19 cellular contexts compared by ENCODE assay signal in the genomic region with DNA sequence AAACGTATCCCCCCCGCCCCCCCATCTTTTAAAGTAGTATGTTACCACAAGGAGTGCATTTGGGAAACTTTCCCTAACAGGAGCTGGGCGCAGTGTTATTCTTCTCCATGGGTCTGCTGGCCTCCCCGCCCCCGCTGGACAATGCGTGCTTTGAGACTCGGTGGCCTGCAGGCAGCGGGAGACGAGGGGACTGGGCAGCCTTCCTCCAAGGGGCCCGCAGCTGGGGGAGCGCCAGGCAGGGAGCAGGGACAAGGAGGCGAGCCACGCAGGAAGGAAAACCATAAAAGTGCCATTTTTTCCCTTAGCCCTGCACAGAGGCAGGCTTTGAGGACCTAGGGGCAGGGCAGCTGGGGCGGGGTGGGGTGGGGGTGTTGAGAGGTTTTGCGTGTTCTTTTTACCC. TPM values are rescaled to one million over a fixed set of nuclear protein-coding genes. Genes with fewer than 3 reads are reported as not detected.
DNase-seq lines count a peak whose midpoint lies in the region; ATAC-seq and TF ChIP-seq lines count a peak whose summit lies in the region.
"Had no signal": no experiment of that assay in that cellular context is flagged by ENCODE, and none has a peak within 500 bp of the region (broad histone marks: within the 10 kb centered on the region; RNA-seq: fewer than 3 reads in every experiment).

No MANE protein-coding gene starts in this region.

- peak overlapping the region; percentile 61 for H3K4me3 ChIP-seq in GM23338
- H3K4me3 ChIP-seq in iPS-18a (ENCODE audit: low read length): peak overlapping the region; percentile 72
- H3K4me3 ChIP-seq: colonic mucosa had no signal

- peaks cover 11% of the 10 kb centered on the region for H3K79me2 ChIP-seq in GM23338 (replicated peaks; ENCODE audit: insufficient read depth)

- H3K9ac ChIP-seq in iPS-18a (ENCODE audit: low read length): no peak overlapping the region

- H3K36me3 Mint-ChIP-seq in GM23338 (ENCODE audit: low read depth): peaks cover 7% of the 10 kb centered on the region; the same call in 1 of the 3 replicates
- peaks cover 2% of the 10 kb centered on the region for H3K36me3 Mint-ChIP-seq in activated T-cell treated with anti-CD3 and anti-CD28 coated beads, Interleukin-2, amount 50 U/mL, for 4 hours (ENCODE audit: insufficient read depth)
- H3K36me3 Mint-ChIP-seq: mesothelial cell of epicardium had no signal

- H3F3A ChIP-seq in GM23338 (replicated peaks; ENCODE audit: low read depth): peaks cover 8% of the 10 kb centered on the region

- peaks cover 70% of the 10 kb centered on the region for H3K27me3 Mint-ChIP-seq in GM23338 (ENCODE audit: insufficient read depth, low read depth, poor library complexity)
- peaks cover 96% of the 10 kb centered on the region for H3K27me3 Mint-ChIP-seq in activated T-cell treated with anti-CD3 and anti-CD28 coated beads, Interleukin-2, amount 50 U/mL, for 4 hours (ENCODE audit: low read depth)

- H3K4me1 Mint-ChIP-seq in GM23338: peaks cover 86% of the 10 kb centered on the region
- H3K4me1 Mint-ChIP-seq in activated T-cell treated with anti-CD3 and anti-CD28 coated beads, Interleukin-2, amount 50 U/mL, for 4 hours (ENCODE audit: low read depth): peaks cover 6% of the 10 kb centered on the region

- H3K27me3 ChIP-seq in GM23338 (ENCODE audit: insufficient read depth) (peaks cover 80% of the 10 kb centered on the region), iPS-18a (ENCODE audit: control insufficient read depth, insufficient read depth, low read length) (peaks cover 46% of the 10 kb centered on the region)

- no peak overlapping the region for H3K27ac ChIP-seq in GM23338 (ENCODE audit: low read depth)
- peak overlapping the region; percentile 96 for H3K27ac ChIP-seq in caudate nucleus (ENCODE audit: low read depth, low read length)
- H3K27ac ChIP-seq in iPS-18a (ENCODE audit: low read length): no peak overlapping the region
- H3K27ac ChIP-seq: ascending aorta, colonic mucosa, gastrocnemius medialis, neutrophil had no signal

- no peaks in the 10 kb centered on the region for H3K36me3 ChIP-seq in GM23338 (ENCODE audit: insufficient read depth)
- H3K36me3 ChIP-seq in iPS-18a (ENCODE audit: control insufficient read depth, low read depth, low read length): no peaks in the 10 kb centered on the region
- H3K36me3 ChIP-seq: ascending aorta, colonic mucosa, gastrocnemius medialis, neutrophil had no signal

- H3K9me3 ChIP-seq in iPS-18a (ENCODE audit: control insufficient read depth, low read depth, low read length): no peaks in the 10 kb centered on the region
- H3K9me3 ChIP-seq: ascending aorta, colonic mucosa, gastrocnemius medialis had no signal

- peaks cover 2% of the 10 kb centered on the region; the same call in 1 of the 3 replicates for H3K9me3 Mint-ChIP-seq in GM23338
- peaks cover 8% of the 10 kb centered on the region for H3K9me3 Mint-ChIP-seq in activated T-cell treated with anti-CD3 and anti-CD28 coated beads, Interleukin-2, amount 50 U/mL, for 4 hours
- H3K9me3 Mint-ChIP-seq: mesothelial cell of epicardium had no signal

- no peaks in the 10 kb centered on the region for H3K9me2 ChIP-seq in GM23338 (ENCODE audit: insufficient read depth)

- peak overlapping the region; percentile 76 for H3K4me3 Mint-ChIP-seq in GM23338
- H3K4me3 Mint-ChIP-seq in activated T-cell treated with anti-CD3 and anti-CD28 coated beads, Interleukin-2, amount 50 U/mL, for 4 hours: no peak overlapping the region

- DNase-seq in GM23338 (ENCODE audit: low spot score) (no peak), caudate nucleus (lab: John Stamatoyannopoulos, UW) (peak in 55 of 61 donors; percentile 34 to 89 (median 74)), posterior cingulate gyrus (peak; percentile 63 to 96 (median 80)), DMS153 treated with DMSO at 0.1 percent for 48 hours (lab: John Stamatoyannopoulos, UW; ENCODE audit: unreplicated experiment) (no peak), iPS-NIHi7 (ENCODE audit: extremely low spot score) (no peak)
- DNase-seq in activated T-cell treated with anti-CD3 and anti-CD28 coated beads, Interleukin-2, amount 50 U/mL, for 4 hours: no peak
- DNase-seq: colonic mucosa, gastrocnemius medialis, KBM-7, kidney, NCI-H1048, OCI-M1, SIG-M5 had no signal

- H3K4me1 ChIP-seq in GM23338 (ENCODE audit: insufficient read depth) (peaks cover 80% of the 10 kb centered on the region), iPS-18a (ENCODE audit: control insufficient read depth, low read depth, low read length) (peaks cover 82% of the 10 kb centered on the region)

- H4K20me1 ChIP-seq in GM23338 (replicated peaks; ENCODE audit: insufficient read depth): no peaks in the 10 kb centered on the region

- intact Hi-C loops in posterior cingulate gyrus (cut with DNase I): no loop called here

- ATAC-seq in GM23338 (peak; percentile 4), GM21515 (IDR thresholded peaks at IDR 0.05; ENCODE audit: unreplicated experiment) (no peak)
- ATAC-seq in activated T-cell treated with anti-CD3 and anti-CD28 coated beads, Interleukin-2, amount 50 U/mL, for 4 hours: no peak
- ATAC-seq: activated CD4-positive, CD25-positive, alpha-beta regulatory T cell treated with anti-CD3 and anti-CD28 coated beads, Interleukin-2, amount 50 U/mL, for 24 hours; gastrocnemius medialis had no signal

- H2AFZ ChIP-seq in GM23338: no peak overlapping the region

- TF ChIP-seq CTCF in GM23338 (conservative IDR thresholded peaks at IDR 0.05; ENCODE audit: low read depth in 2 of 2): no peak

- peak overlapping the region; percentile 92 for H3K4me2 ChIP-seq in GM23338

- no peak overlapping the region for H3K27ac Mint-ChIP-seq in GM23338
- H3K27ac Mint-ChIP-seq: mesothelial cell of epicardium had no signal

TF ChIP-seq in GM23338, 12 proteins besides CTCF, POLR2A, EP300 and RAD21 (continues in another document):
- TF ChIP-seq, protein P1, sequence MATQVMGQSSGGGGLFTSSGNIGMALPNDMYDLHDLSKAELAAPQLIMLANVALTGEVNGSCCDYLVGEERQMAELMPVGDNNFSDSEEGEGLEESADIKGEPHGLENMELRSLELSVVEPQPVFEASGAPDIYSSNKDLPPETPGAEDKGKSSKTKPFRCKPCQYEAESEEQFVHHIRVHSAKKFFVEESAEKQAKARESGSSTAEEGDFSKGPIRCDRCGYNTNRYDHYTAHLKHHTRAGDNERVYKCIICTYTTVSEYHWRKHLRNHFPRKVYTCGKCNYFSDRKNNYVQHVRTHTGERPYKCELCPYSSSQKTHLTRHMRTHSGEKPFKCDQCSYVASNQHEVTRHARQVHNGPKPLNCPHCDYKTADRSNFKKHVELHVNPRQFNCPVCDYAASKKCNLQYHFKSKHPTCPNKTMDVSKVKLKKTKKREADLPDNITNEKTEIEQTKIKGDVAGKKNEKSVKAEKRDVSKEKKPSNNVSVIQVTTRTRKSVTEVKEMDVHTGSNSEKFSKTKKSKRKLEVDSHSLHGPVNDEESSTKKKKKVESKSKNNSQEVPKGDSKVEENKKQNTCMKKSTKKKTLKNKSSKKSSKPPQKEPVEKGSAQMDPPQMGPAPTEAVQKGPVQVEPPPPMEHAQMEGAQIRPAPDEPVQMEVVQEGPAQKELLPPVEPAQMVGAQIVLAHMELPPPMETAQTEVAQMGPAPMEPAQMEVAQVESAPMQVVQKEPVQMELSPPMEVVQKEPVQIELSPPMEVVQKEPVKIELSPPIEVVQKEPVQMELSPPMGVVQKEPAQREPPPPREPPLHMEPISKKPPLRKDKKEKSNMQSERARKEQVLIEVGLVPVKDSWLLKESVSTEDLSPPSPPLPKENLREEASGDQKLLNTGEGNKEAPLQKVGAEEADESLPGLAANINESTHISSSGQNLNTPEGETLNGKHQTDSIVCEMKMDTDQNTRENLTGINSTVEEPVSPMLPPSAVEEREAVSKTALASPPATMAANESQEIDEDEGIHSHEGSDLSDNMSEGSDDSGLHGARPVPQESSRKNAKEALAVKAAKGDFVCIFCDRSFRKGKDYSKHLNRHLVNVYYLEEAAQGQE (IDR thresholded peaks at IDR 0.05; ENCODE audit: unreplicated experiment): no peak
- TF ChIP-seq ZNF114 (CRISPR knock-in tag; IDR thresholded peaks at IDR 0.05): no peak
- TF ChIP-seq STAT1 (IDR thresholded peaks at IDR 0.05; ENCODE audit: unreplicated experiment): no peak
- no peak for TF ChIP-seq ZNF331 (CRISPR knock-in tag; IDR thresholded peaks at IDR 0.05; ENCODE audit: low read depth)
- TF ChIP-seq POLR2AphosphoS5 (IDR thresholded peaks at IDR 0.05; ENCODE audit: low read depth): no peak
- no peak for TF ChIP-seq EZH2 (IDR thresholded peaks at IDR 0.05; ENCODE audit: low read depth, unreplicated experiment)
- TF ChIP-seq JUNB (IDR thresholded peaks at IDR 0.05; ENCODE audit: unreplicated experiment): no peak
- TF ChIP-seq, protein P2, sequence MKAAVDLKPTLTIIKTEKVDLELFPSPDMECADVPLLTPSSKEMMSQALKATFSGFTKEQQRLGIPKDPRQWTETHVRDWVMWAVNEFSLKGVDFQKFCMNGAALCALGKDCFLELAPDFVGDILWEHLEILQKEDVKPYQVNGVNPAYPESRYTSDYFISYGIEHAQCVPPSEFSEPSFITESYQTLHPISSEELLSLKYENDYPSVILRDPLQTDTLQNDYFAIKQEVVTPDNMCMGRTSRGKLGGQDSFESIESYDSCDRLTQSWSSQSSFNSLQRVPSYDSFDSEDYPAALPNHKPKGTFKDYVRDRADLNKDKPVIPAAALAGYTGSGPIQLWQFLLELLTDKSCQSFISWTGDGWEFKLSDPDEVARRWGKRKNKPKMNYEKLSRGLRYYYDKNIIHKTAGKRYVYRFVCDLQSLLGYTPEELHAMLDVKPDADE (IDR thresholded peaks at IDR 0.05): no peak
- no peak for TF ChIP-seq EZH2phosphoT487 (IDR thresholded peaks at IDR 0.05; ENCODE audit: unreplicated experiment)
- TF ChIP-seq NANOG (IDR thresholded peaks at IDR 0.05; ENCODE audit: borderline replicate concordance): no peak
- no peak for TF ChIP-seq CREB1 (CRISPR knock-in tag; IDR thresholded peaks at IDR 0.05; ENCODE audit: low read depth)

RNA-seq across cellular contexts. Expression of a gene that starts 14.1 kb away (rescaled TPM):
- total RNA-seq in GM23338 (2014; rRNA removed; shearing (Covaris generic)): 211 and 228 TPM in 2 replicates
- 105 and 117 TPM in 2 replicates for polyA plus RNA-seq in GM23338 (2016; fragmentation: Nextera tagmentation; extraction: Ambion mirVana)
- under 1 TPM in 1 of 3 donors, not detected in 2; 0.08 TPM for total RNA-seq in activated T-cell treated with anti-CD3 and anti-CD28 coated beads, Interleukin-2, amount 50 U/mL, for 4 hours
- total RNA-seq: mesothelial cell of epicardium had no signal

Comparison
In these comparisons a context has a peak if more than half of its experiments do, and no peak if none do; other contexts are left out.
1. DNase-seq: peak in caudate nucleus (55 of 61) and posterior cingulate gyrus (10 of 10); none in GM23338 (single experiment), activated T-cell treated with anti-CD3 and anti-CD28 coated beads, Interleukin-2, amount 50 U/mL, for 4 hours (single experiment), DMS153 treated with DMSO at 0.1 percent for 48 hours (single experiment) and iPS-NIHi7 (single experiment).
2. RNA of a gene that starts 14.1 kb away (total RNA-seq): 211 to 228 TPM in GM23338; 0.08 TPM in activated T-cell treated with anti-CD3 and anti-CD28 coated beads, Interleukin-2, amount 50 U/mL, for 4 hours; every median in the first group is over 100 times any median in the second.